In the genomic region with DNA sequence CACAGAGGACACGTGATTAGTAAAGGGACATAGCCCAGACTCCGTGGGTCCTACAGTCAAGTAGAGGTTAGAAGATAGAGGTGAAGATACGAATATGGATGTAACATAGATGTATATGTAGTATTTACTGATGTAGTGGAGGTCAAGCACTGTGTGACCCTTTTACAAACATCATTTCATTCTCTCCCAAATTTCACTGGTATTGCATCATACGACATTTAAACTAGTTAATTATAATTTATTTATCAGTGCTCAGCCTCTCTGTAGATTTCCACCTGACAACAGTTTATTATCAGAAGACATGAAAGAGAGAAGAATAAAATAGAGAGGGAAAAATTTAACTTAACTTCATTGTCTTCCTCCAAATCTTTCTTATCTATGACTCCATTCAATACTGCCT, we compare ENCODE assay signal across 39 cellular contexts.
"Had no signal": no experiment of that assay in that cellular context is flagged by ENCODE, and none has a peak within 500 bp of the region (broad histone marks: within the 10 kb centered on the region; RNA-seq: fewer than 3 reads in every experiment).

No MANE protein-coding gene starts in this region.

- H3K36me3 ChIP-seq: adrenal gland, ascending aorta, brain microvascular endothelial cell, breast epithelium, cardiac muscle cell had no signal

- H3K4me1 ChIP-seq: adrenal gland, ascending aorta, body of pancreas, breast epithelium had no signal

- DNase-seq: activated effector memory CD4-positive, alpha-beta T cell treated with anti-CD3 and anti-CD28 coated beads, Interleukin-2, amount 50 U/mL, for 16 hours; activated effector memory CD4-positive, alpha-beta T cell treated with Interleukin-2 at 50 U/mL for 16 hours; activated gamma-delta T cell; activated gamma-delta T cell treated with Interleukin-2 at 50 U/mL for 16 hours; activated naive CD4-positive, alpha-beta T cell; activated naive CD4-positive, alpha-beta T cell treated with anti-CD3 and anti-CD28 coated beads for 36 hours; activated naive CD4-positive, alpha-beta T cell treated with anti-CD3 and anti-CD28 coated beads, Interleukin-2, amount 10 ng/mL, durations not matched to agents 7 days and 5 days; activated naive CD4-positive, alpha-beta T cell treated with anti-CD3 and anti-CD28 coated beads, Interleukin-2, amount 50 U/mL, for 16 hours; activated naive CD4-positive, alpha-beta T cell treated with Interleukin-2 at 50 U/mL for 16 hours; activated naive CD8-positive, alpha-beta T cell treated with anti-CD3 and anti-CD28 coated beads for 36 hours; activated naive CD8-positive, alpha-beta T cell treated with anti-CD3 and anti-CD28 coated beads, Interleukin-2, amount 10 ng/mL, durations not matched to agents 7 days and 5 days; activated naive CD8-positive, alpha-beta T cell treated with anti-CD3 and anti-CD28 coated beads, Interleukin-2, amount 50 U/mL, for 24 hours; activated T-cell treated with anti-CD3 and anti-CD28 coated beads, Interleukin-2, amount 50 U/mL, for 4 hours; activated T-cell treated with anti-CD3 and anti-CD28 coated beads, Interleukin-2, amount 50 U/mL, for 48 hours; activated T-cell treated with anti-CD3 and anti-CD28 coated beads, Interleukin-2, amount 50 U/mL, for 72 hours; adrenal gland; amniotic stem cell; amygdala; anterior cingulate cortex; aorta; body of pancreas; brain microvascular endothelial cell; caudate nucleus; central memory CD4-positive, alpha-beta T cell; cerebellar nuclear complex had no signal

- FAIRE-seq: astrocyte, bronchial epithelial cell, colon had no signal

- H3K27me3 ChIP-seq: adrenal gland, ascending aorta, body of pancreas, brain microvascular endothelial cell, cardiac muscle cell had no signal

- H3K27ac ChIP-seq: adrenal gland, ascending aorta, body of pancreas, brain microvascular endothelial cell, breast epithelium, cardiac muscle cell had no signal

- H3K4me3 Mint-ChIP-seq: activated naive CD4-positive, alpha-beta T cell treated with anti-CD3 and anti-CD28 coated beads for 36 hours; activated naive CD4-positive, alpha-beta T cell treated with anti-CD3 and anti-CD28 coated beads, Interleukin-2, amount 10 ng/mL, durations not matched to agents 7 days and 5 days; activated naive CD4-positive, alpha-beta T cell treated with anti-CD3 and anti-CD28 coated beads, Interleukin-2, amount 50 U/mL, for 24 hours; activated naive CD8-positive, alpha-beta T cell; activated naive CD8-positive, alpha-beta T cell treated with anti-CD3 and anti-CD28 coated beads for 36 hours; activated naive CD8-positive, alpha-beta T cell treated with anti-CD3 and anti-CD28 coated beads, Interleukin-2, amount 10 ng/mL, durations not matched to agents 7 days and 5 days; activated naive CD8-positive, alpha-beta T cell treated with anti-CD3 and anti-CD28 coated beads, Interleukin-2, amount 50 U/mL, for 24 hours; activated T-cell treated with anti-CD3 and anti-CD28 coated beads, Interleukin-2, amount 50 U/mL, for 4 hours; activated T-cell treated with anti-CD3 and anti-CD28 coated beads, Interleukin-2, amount 50 U/mL, for 72 hours; activated T-helper 1 cell treated with anti-CD3 and anti-CD28 coated beads, Interleukin-12 subunit alpha, Interleukin-12 subunit beta, Interleukin-2, Interleukin-4 antibody, amounts not matched to agents 30 ng/mL and 10 ng/mL and 1 ng/mL, durations not matched to agents 14 hours and 24 hours and 36 hours; activated T-helper 17 cell treated with anti-CD3 and anti-CD28 coated beads, Interleukin-2, amount 50 U/mL, for 72 hours; brain; central memory CD8-positive, alpha-beta T cell had no signal

- ATAC-seq: activated naive CD4-positive, alpha-beta T cell treated with anti-CD3 and anti-CD28 coated beads, Interleukin-2, amount 50 U/mL, for 72 hours; activated naive CD8-positive, alpha-beta T cell treated with anti-CD3 and anti-CD28 coated beads, Interleukin-2, amount 50 U/mL, for 24 hours; activated T-cell treated with anti-CD3 and anti-CD28 coated beads, Interleukin-2, amount 50 U/mL, for 4 hours; activated T-cell treated with anti-CD3 and anti-CD28 coated beads, Interleukin-2, amount 50 U/mL, for 72 hours; activated T-helper 17 cell treated with anti-CD3 and anti-CD28 coated beads, Interleukin-2, amount 50 U/mL, for 72 hours; body of pancreas had no signal

- H3K36me3 Mint-ChIP-seq: activated naive CD4-positive, alpha-beta T cell treated with anti-CD3 and anti-CD28 coated beads, Interleukin-2, amount 10 ng/mL, durations not matched to agents 7 days and 5 days; activated naive CD4-positive, alpha-beta T cell treated with anti-CD3 and anti-CD28 coated beads, Interleukin-2, amount 50 U/mL, for 24 hours; activated naive CD8-positive, alpha-beta T cell; activated naive CD8-positive, alpha-beta T cell treated with anti-CD3 and anti-CD28 coated beads for 36 hours; activated naive CD8-positive, alpha-beta T cell treated with anti-CD3 and anti-CD28 coated beads, Interleukin-2, amount 10 ng/mL, durations not matched to agents 7 days and 5 days; brain had no signal

- H3K4me3 ChIP-seq: adrenal gland, ascending aorta, body of pancreas, breast epithelium, cardiac muscle cell had no signal

- H3K27me3 Mint-ChIP-seq: activated naive CD4-positive, alpha-beta T cell treated with anti-CD3 and anti-CD28 coated beads, Interleukin-2, amount 10 ng/mL, durations not matched to agents 7 days and 5 days; activated naive CD8-positive, alpha-beta T cell treated with anti-CD3 and anti-CD28 coated beads, Interleukin-2, amount 10 ng/mL, durations not matched to agents 7 days and 5 days; activated naive CD8-positive, alpha-beta T cell treated with anti-CD3 and anti-CD28 coated beads, Interleukin-2, amount 50 U/mL, for 24 hours had no signal

- H3K27ac Mint-ChIP-seq: activated naive CD4-positive, alpha-beta T cell treated with anti-CD3 and anti-CD28 coated beads for 36 hours; activated naive CD4-positive, alpha-beta T cell treated with anti-CD3 and anti-CD28 coated beads, Interleukin-2, amount 10 ng/mL, durations not matched to agents 7 days and 5 days; activated naive CD4-positive, alpha-beta T cell treated with anti-CD3 and anti-CD28 coated beads, Interleukin-2, amount 50 U/mL, for 24 hours; activated naive CD4-positive, alpha-beta T cell treated with anti-CD3 and anti-CD28 coated beads, Interleukin-2, amount 50 U/mL, for 72 hours; activated naive CD8-positive, alpha-beta T cell; activated naive CD8-positive, alpha-beta T cell treated with anti-CD3 and anti-CD28 coated beads for 36 hours; activated naive CD8-positive, alpha-beta T cell treated with anti-CD3 and anti-CD28 coated beads, Interleukin-2, amount 10 ng/mL, durations not matched to agents 7 days and 5 days; activated naive CD8-positive, alpha-beta T cell treated with anti-CD3 and anti-CD28 coated beads, Interleukin-2, amount 50 U/mL, for 24 hours; activated T-cell treated with anti-CD3 and anti-CD28 coated beads, Interleukin-2, amount 50 U/mL, for 72 hours; activated T-helper 1 cell treated with anti-CD3 and anti-CD28 coated beads, Interleukin-12 subunit alpha, Interleukin-12 subunit beta, Interleukin-2, Interleukin-4 antibody, amounts not matched to agents 30 ng/mL and 10 ng/mL and 1 ng/mL, durations not matched to agents 14 hours and 24 hours and 36 hours; activated T-helper 17 cell treated with anti-CD3 and anti-CD28 coated beads, Interleukin-2, amount 50 U/mL, for 72 hours; activated T-helper 2 cell treated with anti-CD3 and anti-CD28 coated beads, Interferon-gamma antibody, Interleukin-2, Interleukin-4, amounts not matched to agents 10 μg/mL and 5 μg/mL and 100 μg/mL, durations not matched to agents 14 hours and 24 hours and 36 hours; brain had no signal

- H3K9me3 ChIP-seq: adrenal gland, ascending aorta, body of pancreas, breast epithelium had no signal

- H3K4me1 Mint-ChIP-seq: activated naive CD4-positive, alpha-beta T cell treated with anti-CD3 and anti-CD28 coated beads, Interleukin-2, amount 10 ng/mL, durations not matched to agents 7 days and 5 days; activated naive CD4-positive, alpha-beta T cell treated with anti-CD3 and anti-CD28 coated beads, Interleukin-2, amount 50 U/mL, for 24 hours; activated naive CD8-positive, alpha-beta T cell treated with anti-CD3 and anti-CD28 coated beads for 36 hours; activated naive CD8-positive, alpha-beta T cell treated with anti-CD3 and anti-CD28 coated beads, Interleukin-2, amount 10 ng/mL, durations not matched to agents 7 days and 5 days; activated naive CD8-positive, alpha-beta T cell treated with anti-CD3 and anti-CD28 coated beads, Interleukin-2, amount 50 U/mL, for 24 hours; activated T-helper 17 cell treated with anti-CD3 and anti-CD28 coated beads, Interleukin-2, amount 50 U/mL, for 72 hours; brain; central memory CD8-positive, alpha-beta T cell had no signal

- H3K9me3 Mint-ChIP-seq: activated naive CD4-positive, alpha-beta T cell treated with anti-CD3 and anti-CD28 coated beads for 36 hours; activated naive CD4-positive, alpha-beta T cell treated with anti-CD3 and anti-CD28 coated beads, Interleukin-2, amount 10 ng/mL, durations not matched to agents 7 days and 5 days; activated naive CD4-positive, alpha-beta T cell treated with anti-CD3 and anti-CD28 coated beads, Interleukin-2, amount 50 U/mL, for 24 hours; activated naive CD8-positive, alpha-beta T cell treated with anti-CD3 and anti-CD28 coated beads, Interleukin-2, amount 10 ng/mL, durations not matched to agents 7 days and 5 days; activated T-cell treated with anti-CD3 and anti-CD28 coated beads, Interleukin-2, amount 50 U/mL, for 4 hours; activated T-helper 1 cell treated with anti-CD3 and anti-CD28 coated beads, Interleukin-12 subunit alpha, Interleukin-12 subunit beta, Interleukin-2, Interleukin-4 antibody, amounts not matched to agents 30 ng/mL and 10 ng/mL and 1 ng/mL, durations not matched to agents 14 hours and 24 hours and 36 hours; activated T-helper 17 cell treated with anti-CD3 and anti-CD28 coated beads, Interleukin-2, amount 50 U/mL, for 72 hours; activated T-helper 2 cell treated with anti-CD3 and anti-CD28 coated beads, Interferon-gamma antibody, Interleukin-2, Interleukin-4, amounts not matched to agents 10 μg/mL and 5 μg/mL and 100 μg/mL, durations not matched to agents 14 hours and 24 hours and 36 hours; central memory CD8-positive, alpha-beta T cell had no signal
